In the genomic region with DNA sequence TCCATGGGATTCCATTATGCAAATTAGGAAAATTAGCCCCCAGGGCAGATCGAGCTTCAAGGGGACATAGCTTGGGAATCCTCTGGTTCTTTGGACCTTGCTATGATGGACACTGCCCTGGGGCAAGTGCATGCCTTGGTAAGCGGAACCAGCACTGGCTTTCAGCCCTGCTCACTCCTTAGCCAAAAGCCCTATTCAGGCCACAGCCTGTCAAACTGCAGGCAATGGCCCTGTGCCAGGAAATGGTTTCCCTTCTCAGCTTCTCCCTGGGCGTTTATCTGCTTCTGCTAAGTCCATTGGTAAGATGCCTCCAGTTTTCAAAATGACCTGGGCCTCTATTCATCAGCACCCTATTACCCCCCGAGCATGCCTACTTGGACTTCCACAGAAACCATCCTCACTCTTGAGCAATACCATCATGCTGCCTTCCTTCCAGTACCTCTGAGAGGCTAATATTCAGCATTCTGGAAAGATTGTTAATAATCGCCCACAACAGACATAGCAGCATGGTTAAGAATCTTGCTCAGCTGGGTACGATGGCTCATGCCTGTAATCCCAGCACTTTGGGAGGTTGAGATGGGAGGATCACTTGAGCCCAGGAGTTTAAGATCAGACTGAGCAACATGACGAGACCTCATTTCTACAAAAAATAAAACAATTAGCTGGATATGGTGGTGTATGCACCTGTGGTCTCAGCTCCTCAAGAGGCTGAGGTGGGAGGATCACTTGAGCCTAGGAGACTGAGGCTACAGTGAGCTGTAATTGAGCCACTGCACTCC, we compare ENCODE assay signal across 22 cellular contexts.
DNase-seq lines count a peak whose midpoint lies in the region; ATAC-seq, FAIRE-seq and TF ChIP-seq lines count a peak whose summit lies in the region.
"Had no signal": no experiment of that assay in that cellular context is flagged by ENCODE, and none has a peak within 500 bp of the region (broad histone marks: within the 10 kb centered on the region; RNA-seq: fewer than 3 reads in every experiment).

No MANE protein-coding gene starts in this region.

- intact Hi-C loops in left ventricle myocardium superior (cut with micrococcal nuclease): no loop called here
- intact Hi-C loops in Right ventricle myocardium inferior (cut with DNase I): no loop called here
- intact Hi-C loops in K562 (cut with micrococcal nuclease): no loop called here

- peak; percentile 28 for DNase-seq in left ventricle myocardium superior
- no peak for DNase-seq in Right ventricle myocardium inferior (ENCODE audit: missing footprints)
- DNase-seq in NCI-H1092 (lab: John Stamatoyannopoulos, UW): peak; percentile 26
- DNase-seq in K562 (ENCODE audit: extremely low read depth in 1 of 4, low spot score in 3 of 4): no peak
- no peak for DNase-seq in Kasumi-1 (lab: John Stamatoyannopoulos, UW)
- no peak for DNase-seq in NCI-H187 (lab: John Stamatoyannopoulos, UW)
- DNase-seq: activated CD4-positive, alpha-beta T cell treated with anti-CD3 and anti-CD28 coated beads, Interleukin-2, amount 50 U/mL, for 48 hours; activated CD4-positive, CD25-positive, alpha-beta regulatory T cell; activated T-cell treated with anti-CD3 and anti-CD28 coated beads, Interleukin-2, amount 50 U/mL, for 72 hours; colonic mucosa; effector CD4-positive, alpha-beta T cell; lower lobe of right lung; naive thymus-derived CD8-positive, alpha-beta T cell; NCI-H774; stimulated activated CD4-positive, alpha-beta T cell treated with anti-CD3 and anti-CD28 coated beads, Interleukin-4, amount 100 ng/mL, for 4 hours had no signal

- no peak for TF ChIP-seq POLR2A in K562 (conservative IDR thresholded peaks at IDR 0.05)

- BruUV-seq in K562 (replicated peaks; lab: Mats Ljungman, UMichigan): no TSS peak

- TF ChIP-seq CTCF in K562 (IDR thresholded peaks at IDR 0.05 in 2 of 3, conservative IDR thresholded peaks at IDR 0.05 in 1 of 3; ENCODE audit: insufficient read depth in 2 of 3, low read depth in 1 of 3, low read length in 3 of 3): no peak

- no peak for FAIRE-seq in K562 (lab: Jason Lieb, UNC)
- FAIRE-seq: TTC549 had no signal

- in situ Hi-C loops in K562 (cut with MboI): no loop called here

- H3K27me3 ChIP-seq in K562 (ENCODE audit: control insufficient read depth in 2 of 2, insufficient read depth in 2 of 2, low read length in 2 of 2): peaks cover 0 to 8% of the 10 kb centered on the region in 2 experiments; a peak in 1 of 5 replicates
- H3K27me3 ChIP-seq: ascending aorta, colonic mucosa, hepatocyte had no signal

- H4K20me1 ChIP-seq in K562 (replicated peaks; ENCODE audit: control insufficient read depth, insufficient read depth, low read length): no peaks in the 10 kb centered on the region

- no peaks in the 10 kb centered on the region for H3K36me3 ChIP-seq in K562 (ENCODE audit: control insufficient read depth, insufficient read depth, low read length)
- H3K36me3 ChIP-seq: ascending aorta, colonic mucosa, lower lobe of right lung had no signal

- H2AFZ ChIP-seq in K562 (ENCODE audit: low read depth, low read length): no peak overlapping the region
- H2AFZ ChIP-seq: GM23338, hepatocyte had no signal

- CTCF ChIA-PET in K562 (lab: Yijun Ruan, JAX; ENCODE audit: low intra/inter-chr PET ratio): no interaction called here

- H3K4me1 ChIP-seq in K562 (replicated peaks in 1 of 2; ENCODE audit: control insufficient read depth in 2 of 2, insufficient read depth in 2 of 2, low read length in 2 of 2): no peaks in the 10 kb centered on the region
- H3K4me1 ChIP-seq: ascending aorta, colonic mucosa, lower lobe of right lung had no signal

- H3K9ac ChIP-seq in K562 (ENCODE audit: insufficient read depth in 1 of 2, low read depth in 2 of 2, low read length in 2 of 2): no peak overlapping the region

- no peak overlapping the region for H3K4me2 ChIP-seq in K562 (ENCODE audit: insufficient read depth, low read length)
- H3K4me2 ChIP-seq: GM23338, hepatocyte had no signal

- no peak overlapping the region for H3K27ac ChIP-seq in K562 (ENCODE audit: extremely low read depth, low read depth, low read length)
- H3K27ac ChIP-seq: ascending aorta, C4-2B, colonic mucosa, hepatocyte, lower lobe of right lung had no signal

- ATAC-seq in left ventricle myocardium superior (no peak), Right ventricle myocardium inferior (no peak), K562 (no peak), HG03045 (IDR thresholded peaks at IDR 0.05; ENCODE audit: unreplicated experiment) (no peak)
- ATAC-seq: activated T-cell treated with anti-CD3 and anti-CD28 coated beads, Interleukin-2, amount 50 U/mL, for 72 hours; GM23338; lower lobe of right lung; naive thymus-derived CD8-positive, alpha-beta T cell; stimulated activated effector memory CD8-positive, alpha-beta T cell treated with anti-CD3 and anti-CD28 coated beads, Interleukin-12 subunit alpha, Interleukin-12 subunit beta, amount 100 ng/mL, for 72 hours had no signal

- POLR2A ChIA-PET in K562 (lab: Yijun Ruan, JAX): interaction anchor here (0.6 kb wide), 1 partner anchor 107 kb away, joined by 3 read pairs; no protein-coding TSS in a partner anchor

- H3K9me3 ChIP-seq in K562 (replicated peaks; ENCODE audit: control insufficient read depth, insufficient read depth, low read depth, low read length): no peaks in the 10 kb centered on the region
- H3K9me3 ChIP-seq: ascending aorta, colonic mucosa, lower lobe of right lung had no signal

- H3K9me1 ChIP-seq in K562 (ENCODE audit: control insufficient read depth, insufficient read depth, low read length): no peaks in the 10 kb centered on the region

- 0% methylated on average over 7 of the region's 7 CpGs for WGBS in K562 (ENCODE audit: insufficient coverage, low coverage, missing lambda C conversion rate)

- no peak for TF ChIP-seq EP300 in K562 (IDR thresholded peaks at IDR 0.05; ENCODE audit: low read length)

- no peak overlapping the region for H3K4me3 ChIP-seq in K562
- H3K4me3 ChIP-seq: ascending aorta, colonic mucosa, GM23338, hepatocyte, lower lobe of right lung had no signal

- H3K79me2 ChIP-seq in K562 (ENCODE audit: control insufficient read depth, insufficient read depth, low read length): no peaks in the 10 kb centered on the region
- H3K79me2 ChIP-seq: hepatocyte had no signal

- TF ChIP-seq RAD21 in K562 (CRISPR knock-in tag; conservative IDR thresholded peaks at IDR 0.05 in 1 of 2, IDR thresholded peaks at IDR 0.05 in 1 of 2): no peak

TF ChIP-seq in K562, 482 proteins besides CTCF, POLR2A, EP300 and RAD21:
- no peak for TF ChIP-seq PYGO2 (tag; IDR thresholded peaks at IDR 0.05)
- peak; percentile 16; the same call in 1 of the 2 replicates for TF ChIP-seq NFIC (IDR thresholded peaks at IDR 0.05)

Comparison
In these comparisons a context has a peak if more than half of its experiments do, and no peak if none do; other contexts are left out.
1. DNase-seq: peak in left ventricle myocardium superior (single experiment) and NCI-H1092 (single experiment); none in Right ventricle myocardium inferior (single experiment), K562 (0 of 4), Kasumi-1 (0 of 2) and NCI-H187 (0 of 2).